8 cellular contexts compared by ENCODE assay signal in genomic region chr6:30493643-30494250, GRCh38. TPM values are rescaled to one million over a fixed set of nuclear protein-coding genes. Genes with fewer than 3 reads are reported as not detected.
DNase-seq lines count a peak whose midpoint lies in the region; ATAC-seq and TF ChIP-seq lines count a peak whose summit lies in the region.

No MANE protein-coding gene starts in this region.

- H3K4me3 ChIP-seq in SU-DHL-6 (ENCODE audit: insufficient read depth, low read length, poor library complexity, severe bottlenecking) (no peak overlapping the region), retinal pigment epithelial cell (ENCODE audit: low read length) (no peak overlapping the region), right cardiac atrium (ENCODE audit: low read length) (no peak overlapping the region)

- 71% methylated on average over 8 of the region's 8 CpGs for WGBS in right cardiac atrium

- H3K9ac ChIP-seq in SU-DHL-6 (ENCODE audit: low read length): no peak overlapping the region

- H4K20me1 ChIP-seq in SU-DHL-6 (ENCODE audit: low read depth, low read length): peaks cover 7% of the 10 kb centered on the region; the same call in 1 of the 2 replicates

- no peaks in the 10 kb centered on the region for H3K27me3 ChIP-seq in SU-DHL-6 (ENCODE audit: low read length)
- H3K27me3 ChIP-seq in right cardiac atrium (ENCODE audit: control insufficient read depth, insufficient read depth): no peaks in the 10 kb centered on the region

- no peak overlapping the region for H3K4me2 ChIP-seq in SU-DHL-6 (ENCODE audit: low read depth, low read length, poor library complexity, severe bottlenecking)

- no peaks in the 10 kb centered on the region for H3K4me1 ChIP-seq in right cardiac atrium (ENCODE audit: control insufficient read depth, insufficient read depth, low read length)

- peaks cover 15% of the 10 kb centered on the region for H3K4me1 Mint-ChIP-seq in chondrocyte (ENCODE audit: low read depth)

- H3K9me2 ChIP-seq in SU-DHL-6 (replicated peaks; ENCODE audit: insufficient read depth, low read length): no peaks in the 10 kb centered on the region

- no peaks in the 10 kb centered on the region for H3K27me3 Mint-ChIP-seq in chondrocyte (ENCODE audit: low read depth)

- peaks cover 13% of the 10 kb centered on the region for H3K36me3 ChIP-seq in SU-DHL-6 (ENCODE audit: low read length)

- H3K9me3 Mint-ChIP-seq in chondrocyte (ENCODE audit: low read depth): no peaks in the 10 kb centered on the region

- TF ChIP-seq CTCF in GM12873 (IDR thresholded peaks at IDR 0.05; ENCODE audit: insufficient read depth, low read depth, low read length, missing control alignments) (peak; percentile 61), SU-DHL-6 (IDR thresholded peaks at IDR 0.05; ENCODE audit: insufficient read depth, low read length, poor library complexity, severe bottlenecking) (peak; percentile 57), chondrocyte (IDR thresholded peaks at IDR 0.05) (peak; percentile 32), retinal pigment epithelial cell (conservative IDR thresholded peaks at IDR 0.05; ENCODE audit: low read depth, low read length) (peak; percentile 23)

- ATAC-seq in right cardiac atrium: no peak

- H3K36me3 Mint-ChIP-seq in chondrocyte (ENCODE audit: low read depth): peaks cover 15% of the 10 kb centered on the region

- H2AFZ ChIP-seq in SU-DHL-6 (ENCODE audit: low read depth, low read length, severe bottlenecking): no peak overlapping the region

- H3K27ac Mint-ChIP-seq in chondrocyte (ENCODE audit: unreplicated experiment): no peak overlapping the region

- H3K9me3 ChIP-seq in SU-DHL-6 (ENCODE audit: insufficient read depth, low read length) (no peaks in the 10 kb centered on the region), right cardiac atrium (ENCODE audit: control insufficient read depth, low read length) (no peaks in the 10 kb centered on the region)

- DNase-seq in chondrocyte (ENCODE audit: low spot score) (no peak), retinal pigment epithelial cell (ENCODE audit: low read depth) (no peak), right cardiac atrium (no peak), NCI-H774 (lab: John Stamatoyannopoulos, UW) (no peak), NCI-H2196 (lab: John Stamatoyannopoulos, UW; ENCODE audit: unreplicated experiment) (no peak), glomerular visceral epithelial cell (ENCODE audit: extremely low spot score) (no peak)

- peaks cover 17% of the 10 kb centered on the region for H3K79me2 ChIP-seq in SU-DHL-6 (ENCODE audit: insufficient read depth, low read length)

- H3F3A ChIP-seq in SU-DHL-6 (ENCODE audit: insufficient read depth): peaks cover 24% of the 10 kb centered on the region

- intact Hi-C loops in right cardiac atrium (cut with DNase I): loop anchor here in 2 of 4 donors (5.0 kb wide), 1 partner anchor 39 kb away; no protein-coding TSS in a partner anchor

- no peak overlapping the region for H3K27ac ChIP-seq in SU-DHL-6 (ENCODE audit: low read depth, low read length)
- no peak overlapping the region for H3K27ac ChIP-seq in right cardiac atrium (ENCODE audit: low read length)

- no peak overlapping the region for H3K4me3 Mint-ChIP-seq in chondrocyte (ENCODE audit: unreplicated experiment)

RNA-seq across cellular contexts. Expression of gene HLA-E, which starts 4.4 kb away (rescaled TPM):
- total RNA-seq in chondrocyte (89.9 to 93.8 TPM (median 93.2 TPM) in 3 replicates), right cardiac atrium (100 to 1,000 TPM; 180 to 230 (median 214) TPM)
- polyA plus RNA-seq in right cardiac atrium: 227 TPM
